Comparison of ENCODE assay signal across 8 cellular contexts in genomic region chrX:49166914-49167739, GRCh38. TPM values are rescaled to one million over a fixed set of nuclear protein-coding genes. Genes with fewer than 3 reads are reported as not detected.
A peak's percentile ranks its signal among the peaks of the same experiment; 100 is the strongest.
DNase-seq lines count a peak whose midpoint lies in the region; ATAC-seq and TF ChIP-seq lines count a peak whose summit lies in the region.

No MANE protein-coding gene starts in this region.

- peak; percentile 87 for DNase-seq in Daoy (ENCODE audit: low read depth)
- peak; percentile 63 for DNase-seq in activated naive CD4-positive, alpha-beta T cell treated with Interleukin-2 at 50 U/mL for 16 hours
- peak; percentile 85 for DNase-seq in Right ventricle myocardium inferior (ENCODE audit: missing footprints)
- peak; percentile 95 for DNase-seq in posterior vena cava (ENCODE audit: low spot score)
- DNase-seq in cerebellum (ENCODE audit: low spot score), result no peak

- 0 out of 2 replicates have a peak, but pooled peaks have one; percentile 20 for TF ChIP-seq POLR2A in Raji (IDR thresholded peaks at IDR 0.05; ENCODE audit: insufficient read depth, low read depth, low read length)

- ATAC-seq in HG03108 (IDR thresholded peaks at IDR 0.05; ENCODE audit: unreplicated experiment) (peak; percentile 23), Right ventricle myocardium inferior (peak; percentile 68), HG03521 (IDR thresholded peaks at IDR 0.05; ENCODE audit: unreplicated experiment) (no peak)

- intact Hi-C loops in Right ventricle myocardium inferior (cut with DNase I) (loop anchor here (2.0 kb wide), 1 partner anchor 18 kb away; no protein-coding TSS in a partner anchor), posterior vena cava (cut with DNase I) (loop anchor here in 1 of 2 donors (5.0 kb wide), 1 partner anchor 645 kb away; no protein-coding TSS in a partner anchor)

RNA-seq across cellular contexts. Expression of gene MAGIX, which starts 4.6 kb away (rescaled TPM):
- total RNA-seq in Daoy (2014; rRNA removed; shearing (Covaris generic)), result 0.12 and 2.5 TPM in 2 replicates
- total RNA-seq in Right ventricle myocardium inferior (4.3 TPM), posterior vena cava (1 to 10 TPM; 1.3 to 2.8 TPM), cerebellum (1.4 TPM)

RNA-seq across cellular contexts. Expression of gene PLP2, which starts 4.6 kb away (rescaled TPM):
- 28.6 and 34.3 TPM in 2 replicates for total RNA-seq in Daoy (2014; rRNA removed; shearing (Covaris generic))
- total RNA-seq in Right ventricle myocardium inferior, result 67.0 TPM
- total RNA-seq in posterior vena cava, result 100 to 1,000 TPM; 187 to 238 TPM
- 2.0 TPM for total RNA-seq in cerebellum

RNA-seq across cellular contexts. Expression of gene PRICKLE3, which starts 19.0 kb away (rescaled TPM):
- total RNA-seq in Daoy (2014; rRNA removed; shearing (Covaris generic)), result 5.6 and 12.4 TPM in 2 replicates
- total RNA-seq in Right ventricle myocardium inferior (15.1 TPM), posterior vena cava (1 to 10 TPM; 7.3 to 8.0 TPM), cerebellum (1.2 TPM)

RNA-seq across cellular contexts. Expression of gene SYP, which starts 32.9 kb away (rescaled TPM):
- total RNA-seq in Daoy (2014; rRNA removed; shearing (Covaris generic)), result 7.5 and 7.6 TPM in 2 replicates
- 1.8 TPM for total RNA-seq in Right ventricle myocardium inferior
- 1 to 10 TPM; 1.1 to 1.5 TPM for total RNA-seq in posterior vena cava
- total RNA-seq in cerebellum, result 85.9 TPM

RNA-seq across cellular contexts. Expression of gene GPKOW, which starts 43.6 kb away (rescaled TPM):
- 24.5 and 28.2 TPM in 2 replicates for total RNA-seq in Daoy (2014; rRNA removed; shearing (Covaris generic))
- 19.0 TPM for total RNA-seq in Right ventricle myocardium inferior
- 10 to 100 TPM; 12.9 to 15.9 TPM for total RNA-seq in posterior vena cava
- 13.2 TPM for total RNA-seq in cerebellum
